Comparison of ENCODE assay signal across 1 cellular context in the genomic region with DNA sequence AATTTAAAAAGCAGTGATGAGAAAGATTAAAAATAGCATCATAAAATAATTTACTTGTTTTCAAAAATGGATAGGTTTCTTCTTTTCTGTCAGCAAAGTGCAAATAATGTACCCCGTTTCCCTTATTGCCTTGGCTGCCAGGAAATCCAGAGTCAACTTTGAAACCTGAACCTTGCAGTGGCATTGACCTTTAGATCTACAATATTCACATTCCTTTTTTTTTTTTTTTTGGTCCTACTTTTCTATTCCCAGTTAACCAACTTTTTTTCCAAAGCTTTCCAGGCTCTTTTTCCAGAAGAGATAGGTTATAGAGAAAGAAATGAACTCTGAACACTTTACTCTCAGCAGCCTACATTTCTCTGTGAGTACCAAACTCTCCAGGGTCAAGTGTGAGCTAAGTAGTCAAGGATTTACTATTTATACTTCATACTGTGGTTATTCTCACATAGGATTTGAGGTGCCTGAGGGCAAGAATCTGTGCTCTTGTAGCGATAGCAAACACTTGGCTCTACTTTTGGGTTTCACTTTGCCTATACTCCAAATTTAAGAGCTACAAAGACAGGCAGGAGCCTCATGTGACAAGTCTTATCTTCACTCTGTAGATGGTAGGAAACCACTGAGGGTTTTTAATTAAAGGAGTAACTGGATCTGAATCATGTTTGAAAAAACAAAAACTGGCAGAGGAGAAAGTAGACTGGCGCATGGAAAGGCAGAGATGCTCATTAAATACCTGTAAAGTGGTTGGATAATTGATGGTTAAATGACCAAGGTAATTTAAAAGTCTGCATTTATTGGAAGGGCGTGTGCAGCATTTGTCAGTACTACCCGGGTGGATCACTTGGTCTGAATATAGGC.
TF ChIP-seq lines count a peak whose summit lies in the region.

No MANE protein-coding gene starts in this region.

TF ChIP-seq in HepG2, 621 proteins besides CTCF, POLR2A, EP300 and RAD21 (continued from another document and continues in another):
- TF ChIP-seq, protein P1, sequence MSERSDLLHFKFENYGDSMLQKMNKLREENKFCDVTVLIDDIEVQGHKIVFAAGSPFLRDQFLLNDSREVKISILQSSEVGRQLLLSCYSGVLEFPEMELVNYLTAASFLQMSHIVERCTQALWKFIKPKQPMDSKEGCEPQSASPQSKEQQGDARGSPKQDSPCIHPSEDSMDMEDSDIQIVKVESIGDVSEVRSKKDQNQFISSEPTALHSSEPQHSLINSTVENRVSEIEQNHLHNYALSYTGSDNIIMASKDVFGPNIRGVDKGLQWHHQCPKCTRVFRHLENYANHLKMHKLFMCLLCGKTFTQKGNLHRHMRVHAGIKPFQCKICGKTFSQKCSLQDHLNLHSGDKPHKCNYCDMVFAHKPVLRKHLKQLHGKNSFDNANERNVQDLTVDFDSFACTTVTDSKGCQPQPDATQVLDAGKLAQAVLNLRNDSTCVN (CRISPR knock-in tag; IDR thresholded peaks at IDR 0.05; ENCODE audit: borderline replicate concordance): peak; percentile 66
- TF ChIP-seq FOXO1 (CRISPR knock-in tag; IDR thresholded peaks at IDR 0.05) (peak; percentile 82), CREB1 (IDR thresholded peaks at IDR 0.05) (no peak), CREB1 (CRISPR knock-in tag; IDR thresholded peaks at IDR 0.05) (peak; percentile 44; the same call in 1 of the 2 replicates), RFXAP (CRISPR knock-in tag; IDR thresholded peaks at IDR 0.05; ENCODE audit: borderline replicate concordance) (peak; percentile 27; the same call in 1 of the 2 replicates), TRIM24 (CRISPR knock-in tag; IDR thresholded peaks at IDR 0.05) (no peak), GTF3A (CRISPR knock-in tag; conservative IDR thresholded peaks at IDR 0.05) (no peak), CEBPG (CRISPR knock-in tag; IDR thresholded peaks at IDR 0.05) (peak; percentile 67), SP5 (CRISPR knock-in tag; IDR thresholded peaks at IDR 0.05; ENCODE audit: borderline replicate concordance, low read depth) (peak; percentile 53; the same call in 1 of the 2 replicates), ZNF496 (CRISPR knock-in tag; IDR thresholded peaks at IDR 0.05; ENCODE audit: insufficient replicate concordance) (no peak), ZNF703 (CRISPR knock-in tag; IDR thresholded peaks at IDR 0.05; ENCODE audit: borderline replicate concordance) (no peak), CHD4 (IDR thresholded peaks at IDR 0.05; ENCODE audit: borderline replicate concordance, low read length) (peak; percentile 89; the same call in 1 of the 2 replicates), NR2F2 (IDR thresholded peaks at IDR 0.05; ENCODE audit: borderline replicate concordance, low read depth) (peak; percentile 83), MEIS2 (CRISPR knock-in tag; IDR thresholded peaks at IDR 0.05) (0 out of 2 replicates have a peak, but pooled peaks have one; percentile 5), ZNF317 (CRISPR knock-in tag; IDR thresholded peaks at IDR 0.05) (0 out of 2 replicates have a peak, but pooled peaks have one; percentile 19), TCF12 (IDR thresholded peaks at IDR 0.05) (no peak), TCF12 (CRISPR knock-in tag; IDR thresholded peaks at IDR 0.05) (no peak), MEF2D (CRISPR knock-in tag; IDR thresholded peaks at IDR 0.05) (no peak), ZNF672 (CRISPR knock-in tag; IDR thresholded peaks at IDR 0.05) (no peak), NFE2 (CRISPR knock-in tag; IDR thresholded peaks at IDR 0.05) (no peak), SOX5 (CRISPR knock-in tag; IDR thresholded peaks at IDR 0.05; ENCODE audit: borderline replicate concordance) (peak; percentile 87; the same call in 1 of the 2 replicates), HNF4A (CRISPR knock-in tag; IDR thresholded peaks at IDR 0.05) (peak; percentile 90), ZNF329 (CRISPR knock-in tag; IDR thresholded peaks at IDR 0.05; ENCODE audit: low read depth) (no peak), CBFB (CRISPR knock-in tag; IDR thresholded peaks at IDR 0.05) (no peak), SIX4 (CRISPR knock-in tag; IDR thresholded peaks at IDR 0.05) (peak; percentile 100), ZNF331 (CRISPR knock-in tag; IDR thresholded peaks at IDR 0.05) (peak; percentile 82; the same call in 1 of the 2 replicates), KLF15 (CRISPR knock-in tag; IDR thresholded peaks at IDR 0.05; ENCODE audit: borderline replicate concordance) (no peak), ZNF616 (CRISPR knock-in tag; IDR thresholded peaks at IDR 0.05; ENCODE audit: low read depth) (no peak), RBFOX2 (IDR thresholded peaks at IDR 0.05; ENCODE audit: low read depth, low read length) (peak; percentile 77; the same call in 1 of the 2 replicates), ZNF136 (CRISPR knock-in tag; IDR thresholded peaks at IDR 0.05; ENCODE audit: low read depth) (no peak), ZNF432 (CRISPR knock-in tag; IDR thresholded peaks at IDR 0.05; ENCODE audit: borderline replicate concordance) (no peak), MXD4 (CRISPR knock-in tag; IDR thresholded peaks at IDR 0.05) (0 out of 2 replicates have a peak, but pooled peaks have one; percentile 18), FOXA3 (CRISPR knock-in tag; IDR thresholded peaks at IDR 0.05) (peak; percentile 91), ZEB1 (IDR thresholded peaks at IDR 0.05; ENCODE audit: insufficient replicate concordance, low read depth) (peak; percentile 69)
- TF ChIP-seq, protein P2, sequence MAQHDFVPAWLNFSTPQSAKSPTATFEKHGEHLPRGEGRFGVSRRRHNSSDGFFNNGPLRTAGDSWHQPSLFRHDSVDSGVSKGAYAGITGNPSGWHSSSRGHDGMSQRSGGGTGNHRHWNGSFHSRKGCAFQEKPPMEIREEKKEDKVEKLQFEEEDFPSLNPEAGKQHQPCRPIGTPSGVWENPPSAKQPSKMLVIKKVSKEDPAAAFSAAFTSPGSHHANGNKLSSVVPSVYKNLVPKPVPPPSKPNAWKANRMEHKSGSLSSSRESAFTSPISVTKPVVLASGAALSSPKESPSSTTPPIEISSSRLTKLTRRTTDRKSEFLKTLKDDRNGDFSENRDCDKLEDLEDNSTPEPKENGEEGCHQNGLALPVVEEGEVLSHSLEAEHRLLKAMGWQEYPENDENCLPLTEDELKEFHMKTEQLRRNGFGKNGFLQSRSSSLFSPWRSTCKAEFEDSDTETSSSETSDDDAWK (CRISPR knock-in tag; IDR thresholded peaks at IDR 0.05): no peak
- TF ChIP-seq, protein P3, sequence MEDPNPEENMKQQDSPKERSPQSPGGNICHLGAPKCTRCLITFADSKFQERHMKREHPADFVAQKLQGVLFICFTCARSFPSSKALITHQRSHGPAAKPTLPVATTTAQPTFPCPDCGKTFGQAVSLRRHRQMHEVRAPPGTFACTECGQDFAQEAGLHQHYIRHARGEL (CRISPR knock-in tag; IDR thresholded peaks at IDR 0.05): no peak
- TF ChIP-seq, protein P4, sequence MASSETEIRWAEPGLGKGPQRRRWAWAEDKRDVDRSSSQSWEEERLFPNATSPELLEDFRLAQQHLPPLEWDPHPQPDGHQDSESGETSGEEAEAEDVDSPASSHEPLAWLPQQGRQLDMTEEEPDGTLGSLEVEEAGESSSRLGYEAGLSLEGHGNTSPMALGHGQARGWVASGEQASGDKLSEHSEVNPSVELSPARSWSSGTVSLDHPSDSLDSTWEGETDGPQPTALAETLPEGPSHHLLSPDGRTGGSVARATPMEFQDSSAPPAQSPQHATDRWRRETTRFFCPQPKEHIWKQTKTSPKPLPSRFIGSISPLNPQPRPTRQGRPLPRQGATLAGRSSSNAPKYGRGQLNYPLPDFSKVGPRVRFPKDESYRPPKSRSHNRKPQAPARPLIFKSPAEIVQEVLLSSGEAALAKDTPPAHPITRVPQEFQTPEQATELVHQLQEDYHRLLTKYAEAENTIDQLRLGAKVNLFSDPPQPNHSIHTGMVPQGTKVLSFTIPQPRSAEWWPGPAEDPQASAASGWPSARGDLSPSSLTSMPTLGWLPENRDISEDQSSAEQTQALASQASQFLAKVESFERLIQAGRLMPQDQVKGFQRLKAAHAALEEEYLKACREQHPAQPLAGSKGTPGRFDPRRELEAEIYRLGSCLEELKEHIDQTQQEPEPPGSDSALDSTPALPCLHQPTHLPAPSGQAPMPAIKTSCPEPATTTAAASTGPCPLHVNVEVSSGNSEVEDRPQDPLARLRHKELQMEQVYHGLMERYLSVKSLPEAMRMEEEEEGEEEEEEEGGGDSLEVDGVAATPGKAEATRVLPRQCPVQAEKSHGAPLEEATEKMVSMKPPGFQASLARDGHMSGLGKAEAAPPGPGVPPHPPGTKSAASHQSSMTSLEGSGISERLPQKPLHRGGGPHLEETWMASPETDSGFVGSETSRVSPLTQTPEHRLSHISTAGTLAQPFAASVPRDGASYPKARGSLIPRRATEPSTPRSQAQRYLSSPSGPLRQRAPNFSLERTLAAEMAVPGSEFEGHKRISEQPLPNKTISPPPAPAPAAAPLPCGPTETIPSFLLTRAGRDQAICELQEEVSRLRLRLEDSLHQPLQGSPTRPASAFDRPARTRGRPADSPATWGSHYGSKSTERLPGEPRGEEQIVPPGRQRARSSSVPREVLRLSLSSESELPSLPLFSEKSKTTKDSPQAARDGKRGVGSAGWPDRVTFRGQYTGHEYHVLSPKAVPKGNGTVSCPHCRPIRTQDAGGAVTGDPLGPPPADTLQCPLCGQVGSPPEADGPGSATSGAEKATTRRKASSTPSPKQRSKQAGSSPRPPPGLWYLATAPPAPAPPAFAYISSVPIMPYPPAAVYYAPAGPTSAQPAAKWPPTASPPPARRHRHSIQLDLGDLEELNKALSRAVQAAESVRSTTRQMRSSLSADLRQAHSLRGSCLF (CRISPR knock-in tag; IDR thresholded peaks at IDR 0.05; ENCODE audit: borderline replicate concordance): no peak
- TF ChIP-seq, protein P5, sequence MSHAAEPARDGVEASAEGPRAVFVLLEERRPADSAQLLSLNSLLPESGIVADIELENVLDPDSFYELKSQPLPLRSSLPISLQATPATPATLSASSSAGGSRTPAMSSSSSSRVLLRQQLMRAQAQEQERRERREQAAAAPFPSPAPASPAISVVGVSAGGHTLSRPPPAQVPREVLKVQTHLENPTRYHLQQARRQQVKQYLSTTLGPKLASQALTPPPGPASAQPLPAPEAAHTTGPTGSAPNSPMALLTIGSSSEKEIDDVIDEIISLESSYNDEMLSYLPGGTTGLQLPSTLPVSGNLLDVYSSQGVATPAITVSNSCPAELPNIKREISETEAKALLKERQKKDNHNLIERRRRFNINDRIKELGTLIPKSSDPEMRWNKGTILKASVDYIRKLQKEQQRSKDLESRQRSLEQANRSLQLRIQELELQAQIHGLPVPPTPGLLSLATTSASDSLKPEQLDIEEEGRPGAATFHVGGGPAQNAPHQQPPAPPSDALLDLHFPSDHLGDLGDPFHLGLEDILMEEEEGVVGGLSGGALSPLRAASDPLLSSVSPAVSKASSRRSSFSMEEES (CRISPR knock-in tag; IDR thresholded peaks at IDR 0.05): peak; percentile 69; the same call in 1 of the 2 replicates
- TF ChIP-seq, protein P6, sequence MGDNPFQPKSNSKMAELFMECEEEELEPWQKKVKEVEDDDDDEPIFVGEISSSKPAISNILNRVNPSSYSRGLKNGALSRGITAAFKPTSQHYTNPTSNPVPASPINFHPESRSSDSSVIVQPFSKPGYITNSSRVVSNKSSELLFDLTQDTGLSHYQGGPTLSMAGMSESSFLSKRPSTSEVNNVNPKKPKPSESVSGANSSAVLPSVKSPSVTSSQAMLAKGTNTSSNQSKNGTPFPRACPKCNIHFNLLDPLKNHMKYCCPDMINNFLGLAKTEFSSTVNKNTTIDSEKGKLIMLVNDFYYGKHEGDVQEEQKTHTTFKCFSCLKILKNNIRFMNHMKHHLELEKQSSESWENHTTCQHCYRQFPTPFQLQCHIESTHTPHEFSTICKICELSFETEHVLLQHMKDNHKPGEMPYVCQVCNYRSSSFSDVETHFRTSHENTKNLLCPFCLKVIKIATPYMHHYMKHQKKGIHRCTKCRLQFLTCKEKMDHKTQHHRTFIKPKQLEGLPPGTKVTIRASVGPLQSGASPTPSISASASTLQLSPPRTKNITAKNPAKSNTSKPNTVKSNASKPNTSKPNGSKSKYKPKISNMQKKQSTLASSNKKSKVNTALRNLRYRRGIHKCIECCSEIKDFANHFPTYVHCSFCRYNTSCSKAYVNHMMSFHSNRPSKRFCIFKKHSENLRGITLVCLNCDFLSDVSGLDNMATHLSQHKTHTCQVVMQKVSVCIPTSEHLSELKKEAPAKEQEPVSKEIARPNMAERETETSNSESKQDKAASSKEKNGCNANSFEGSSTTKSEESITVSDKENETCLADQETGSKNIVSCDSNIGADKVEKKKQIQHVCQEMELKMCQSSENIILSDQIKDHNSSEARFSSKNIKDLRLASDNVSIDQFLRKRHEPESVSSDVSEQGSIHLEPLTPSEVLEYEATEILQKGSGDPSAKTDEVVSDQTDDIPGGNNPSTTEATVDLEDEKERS (CRISPR knock-in tag; IDR thresholded peaks at IDR 0.05): 0 out of 2 replicates have a peak, but pooled peaks have one; percentile 51
- TF ChIP-seq, protein P7, sequence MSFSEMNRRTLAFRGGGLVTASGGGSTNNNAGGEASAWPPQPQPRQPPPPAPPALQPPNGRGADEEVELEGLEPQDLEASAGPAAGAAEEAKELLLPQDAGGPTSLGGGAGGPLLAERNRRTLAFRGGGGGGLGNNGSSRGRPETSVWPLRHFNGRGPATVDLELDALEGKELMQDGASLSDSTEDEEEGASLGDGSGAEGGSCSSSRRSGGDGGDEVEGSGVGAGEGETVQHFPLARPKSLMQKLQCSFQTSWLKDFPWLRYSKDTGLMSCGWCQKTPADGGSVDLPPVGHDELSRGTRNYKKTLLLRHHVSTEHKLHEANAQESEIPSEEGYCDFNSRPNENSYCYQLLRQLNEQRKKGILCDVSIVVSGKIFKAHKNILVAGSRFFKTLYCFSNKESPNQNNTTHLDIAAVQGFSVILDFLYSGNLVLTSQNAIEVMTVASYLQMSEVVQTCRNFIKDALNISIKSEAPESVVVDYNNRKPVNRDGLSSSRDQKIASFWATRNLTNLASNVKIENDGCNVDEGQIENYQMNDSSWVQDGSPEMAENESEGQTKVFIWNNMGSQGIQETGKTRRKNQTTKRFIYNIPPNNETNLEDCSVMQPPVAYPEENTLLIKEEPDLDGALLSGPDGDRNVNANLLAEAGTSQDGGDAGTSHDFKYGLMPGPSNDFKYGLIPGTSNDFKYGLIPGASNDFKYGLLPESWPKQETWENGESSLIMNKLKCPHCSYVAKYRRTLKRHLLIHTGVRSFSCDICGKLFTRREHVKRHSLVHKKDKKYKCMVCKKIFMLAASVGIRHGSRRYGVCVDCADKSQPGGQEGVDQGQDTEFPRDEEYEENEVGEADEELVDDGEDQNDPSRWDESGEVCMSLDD (CRISPR knock-in tag; IDR thresholded peaks at IDR 0.05; ENCODE audit: borderline replicate concordance): peak; percentile 97
- TF ChIP-seq, protein P8, sequence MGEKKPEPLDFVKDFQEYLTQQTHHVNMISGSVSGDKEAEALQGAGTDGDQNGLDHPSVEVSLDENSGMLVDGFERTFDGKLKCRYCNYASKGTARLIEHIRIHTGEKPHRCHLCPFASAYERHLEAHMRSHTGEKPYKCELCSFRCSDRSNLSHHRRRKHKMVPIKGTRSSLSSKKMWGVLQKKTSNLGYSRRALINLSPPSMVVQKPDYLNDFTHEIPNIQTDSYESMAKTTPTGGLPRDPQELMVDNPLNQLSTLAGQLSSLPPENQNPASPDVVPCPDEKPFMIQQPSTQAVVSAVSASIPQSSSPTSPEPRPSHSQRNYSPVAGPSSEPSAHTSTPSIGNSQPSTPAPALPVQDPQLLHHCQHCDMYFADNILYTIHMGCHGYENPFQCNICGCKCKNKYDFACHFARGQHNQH (CRISPR knock-in tag; IDR thresholded peaks at IDR 0.05): peak; percentile 80
- TF ChIP-seq, protein P9, sequence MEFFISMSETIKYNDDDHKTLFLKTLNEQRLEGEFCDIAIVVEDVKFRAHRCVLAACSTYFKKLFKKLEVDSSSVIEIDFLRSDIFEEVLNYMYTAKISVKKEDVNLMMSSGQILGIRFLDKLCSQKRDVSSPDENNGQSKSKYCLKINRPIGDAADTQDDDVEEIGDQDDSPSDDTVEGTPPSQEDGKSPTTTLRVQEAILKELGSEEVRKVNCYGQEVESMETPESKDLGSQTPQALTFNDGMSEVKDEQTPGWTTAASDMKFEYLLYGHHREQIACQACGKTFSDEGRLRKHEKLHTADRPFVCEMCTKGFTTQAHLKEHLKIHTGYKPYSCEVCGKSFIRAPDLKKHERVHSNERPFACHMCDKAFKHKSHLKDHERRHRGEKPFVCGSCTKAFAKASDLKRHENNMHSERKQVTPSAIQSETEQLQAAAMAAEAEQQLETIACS (CRISPR knock-in tag; IDR thresholded peaks at IDR 0.05): no peak
